In genomic region chr2:95992520-95993272, GRCh38 we compare ENCODE assay signal across 1 cellular context.
TF ChIP-seq lines count a peak whose summit lies in the region.
"Not testable (repeated sequence)": the region's sequence is repeated elsewhere in the genome, so short reads cannot be mapped to it uniquely, and the experiment has no call there.

No MANE protein-coding gene starts in this region.

TF ChIP-seq in HepG2, 621 proteins besides CTCF, POLR2A, EP300 and RAD21 (continues in another document):
- TF ChIP-seq HIC2 (CRISPR knock-in tag; IDR thresholded peaks at IDR 0.05; ENCODE audit: low read depth) (peak; percentile 40; the same call in 1 of the 2 replicates), THAP11 (CRISPR knock-in tag; IDR thresholded peaks at IDR 0.05) (peak; percentile 31; the same call in 1 of the 2 replicates), ZNF543 (CRISPR knock-in tag; IDR thresholded peaks at IDR 0.05) (peak; percentile 10; the same call in 1 of the 2 replicates), ZNF329 (CRISPR knock-in tag; IDR thresholded peaks at IDR 0.05; ENCODE audit: low read depth) (0 out of 2 replicates have a peak, but pooled peaks have one; percentile 11), TFDP1 (CRISPR knock-in tag; IDR thresholded peaks at IDR 0.05; ENCODE audit: borderline replicate concordance) (peak; percentile 6; the same call in 1 of the 2 replicates), RXRB (CRISPR knock-in tag; IDR thresholded peaks at IDR 0.05; ENCODE audit: borderline replicate concordance) (peak; percentile 28; the same call in 1 of the 2 replicates), GATAD1 (CRISPR knock-in tag; IDR thresholded peaks at IDR 0.05) (peak; percentile 29; the same call in 1 of the 2 replicates), ZFX (CRISPR knock-in tag; IDR thresholded peaks at IDR 0.05; ENCODE audit: low read depth) (peak; percentile 66; the same call in 1 of the 2 replicates), YEATS4 (CRISPR knock-in tag; IDR thresholded peaks at IDR 0.05; ENCODE audit: borderline replicate concordance) (peak; percentile 63; the same call in 1 of the 2 replicates), MAZ (CRISPR knock-in tag; IDR thresholded peaks at IDR 0.05; ENCODE audit: low read depth) (0 out of 2 replicates have a peak, but pooled peaks have one; percentile 5), ZNF547 (CRISPR knock-in tag; IDR thresholded peaks at IDR 0.05) (0 out of 2 replicates have a peak, but pooled peaks have one; percentile 25), UBTF (CRISPR knock-in tag; IDR thresholded peaks at IDR 0.05) (peak; percentile 88), ZNF619 (CRISPR knock-in tag; IDR thresholded peaks at IDR 0.05) (0 out of 2 replicates have a peak, but pooled peaks have one; percentile 11), PATZ1 (CRISPR knock-in tag; IDR thresholded peaks at IDR 0.05) (peak; percentile 40; the same call in 1 of the 2 replicates), HNRNPLL (IDR thresholded peaks at IDR 0.05; ENCODE audit: low read depth, low read length, poor library complexity, severe bottlenecking) (peak; percentile 81), NRL (CRISPR knock-in tag; IDR thresholded peaks at IDR 0.05; ENCODE audit: borderline replicate concordance) (0 out of 2 replicates have a peak, but pooled peaks have one; percentile 9), FOXA1 (CRISPR knock-in tag; IDR thresholded peaks at IDR 0.05) (peak; percentile 30; the same call in 1 of the 2 replicates), ZNF883 (CRISPR knock-in tag; IDR thresholded peaks at IDR 0.05; ENCODE audit: not compliant biosample characterization) (peak; percentile 10), ZNF24 (IDR thresholded peaks at IDR 0.05) (peak; percentile 32), ARID3A (IDR thresholded peaks at IDR 0.05; ENCODE audit: low read depth, low read length) (peak; percentile 65), ARID5B (CRISPR knock-in tag; IDR thresholded peaks at IDR 0.05) (peak; percentile 36; the same call in 1 of the 2 replicates), PHF8 (CRISPR knock-in tag; IDR thresholded peaks at IDR 0.05) (peak; percentile 32; the same call in 1 of the 2 replicates), GABPB1 (CRISPR knock-in tag; IDR thresholded peaks at IDR 0.05) (peak; percentile 26; the same call in 1 of the 2 replicates), ZNF563 (CRISPR knock-in tag; IDR thresholded peaks at IDR 0.05) (peak; percentile 12; the same call in 1 of the 2 replicates), BCL6 (CRISPR knock-in tag; IDR thresholded peaks at IDR 0.05) (peak; percentile 91), DRAP1 (CRISPR knock-in tag; IDR thresholded peaks at IDR 0.05) (peak; percentile 30; the same call in 1 of the 2 replicates), ZFP91 (CRISPR knock-in tag; IDR thresholded peaks at IDR 0.05; ENCODE audit: borderline replicate concordance) (peak; percentile 32; the same call in 1 of the 2 replicates), DMAP1 (CRISPR knock-in tag; IDR thresholded peaks at IDR 0.05) (peak; percentile 47; the same call in 1 of the 2 replicates), SNAPC4 (CRISPR knock-in tag; IDR thresholded peaks at IDR 0.05) (0 out of 2 replicates have a peak, but pooled peaks have one; percentile 3)
- not testable (repeated sequence) for TF ChIP-seq MAZ (IDR thresholded peaks at IDR 0.05; ENCODE audit: borderline replicate concordance, low read depth, low read length); FOXA1 (IDR thresholded peaks at IDR 0.05)
